ENCODE assay signal across 10 cellular contexts in the genomic region with DNA sequence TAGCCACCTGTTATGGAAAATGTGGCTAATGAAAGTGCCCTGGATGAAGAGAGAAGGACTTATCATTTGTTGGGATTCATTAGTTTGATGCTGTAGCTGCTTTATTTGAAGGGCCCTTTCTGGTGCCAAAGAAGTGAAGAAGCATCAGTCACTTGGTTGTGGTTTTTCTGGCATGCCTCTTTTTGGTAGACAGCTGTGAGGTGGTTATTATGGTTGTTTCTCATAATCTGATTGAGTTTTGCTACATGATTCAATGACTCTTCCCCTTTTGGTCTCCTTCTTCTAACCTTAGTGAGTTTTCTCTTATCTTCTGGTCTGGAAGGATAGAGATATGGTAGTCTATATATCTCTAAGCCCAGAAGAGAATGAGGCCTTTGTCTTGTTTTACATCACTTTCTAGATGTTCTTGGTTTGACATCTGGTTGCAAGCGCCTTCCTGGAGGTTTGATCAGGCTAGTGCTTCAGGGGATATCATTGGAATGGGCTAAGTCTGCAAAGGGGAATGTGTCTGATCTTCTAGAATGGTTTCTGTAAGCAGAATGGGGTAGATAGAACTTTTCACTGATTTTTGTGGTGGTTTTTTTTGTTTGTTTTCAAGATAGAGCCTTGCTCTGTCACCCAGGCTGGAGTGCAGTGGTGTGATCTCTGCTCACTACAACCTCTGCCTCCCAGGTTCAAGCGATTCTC. TPM values are rescaled to one million over a fixed set of nuclear protein-coding genes. Genes with fewer than 3 reads are reported as not detected.
DNase-seq lines count a peak whose midpoint lies in the region; ATAC-seq and TF ChIP-seq lines count a peak whose summit lies in the region.
"Had no signal": no experiment of that assay in that cellular context is flagged by ENCODE, and none has a peak within 500 bp of the region (broad histone marks: within the 10 kb centered on the region; RNA-seq: fewer than 3 reads in every experiment).

No MANE protein-coding gene starts in this region.

- no peak overlapping the region for H3K4me3 ChIP-seq in OCI-LY1 (ENCODE audit: low read depth, low read length, poor library complexity, severe bottlenecking)
- H3K4me3 ChIP-seq in ascending aorta = no peak overlapping the region
- no peak overlapping the region for H3K4me3 ChIP-seq in brain microvascular endothelial cell (ENCODE audit: low read depth, low read length)
- H3K4me3 ChIP-seq: dorsolateral prefrontal cortex had no signal

- H3K36me3 Mint-ChIP-seq in activated CD4-positive, alpha-beta T cell treated with anti-CD3 and anti-CD28 coated beads, Interleukin-2, amount 10 ng/mL, durations not matched to agents 7 days and 5 days (ENCODE audit: low read depth) = peaks cover 29% of the 10 kb centered on the region
- peaks cover 57% of the 10 kb centered on the region for H3K36me3 Mint-ChIP-seq in stimulated activated effector memory CD8-positive, alpha-beta T cell treated with anti-CD3 and anti-CD28 coated beads, Interleukin-12 subunit alpha, Interleukin-12 subunit beta, amount 100 ng/mL, for 72 hours

- H3K4me1 ChIP-seq in OCI-LY1 (ENCODE audit: insufficient read depth, low read length, severe bottlenecking) (peaks cover 66% of the 10 kb centered on the region), ascending aorta (peaks cover 15 to 85% of the 10 kb centered on the region in 2 donors)

- DNase-seq in activated CD4-positive, alpha-beta T cell treated with anti-CD3 and anti-CD28 coated beads, Interleukin-2, amount 10 ng/mL, durations not matched to agents 7 days and 5 days = peak; percentile 26
- DNase-seq in activated CD4-positive, alpha-beta T cell treated with anti-CD3 and anti-CD28 coated beads, Interleukin-2, amount 50 U/mL, for 48 hours = no peak
- DNase-seq in ascending aorta (ENCODE audit: low spot score in 2 of 2) = no peak
- DNase-seq in stimulated activated effector memory CD8-positive, alpha-beta T cell treated with anti-CD3 and anti-CD28 coated beads, Interleukin-12 subunit alpha, Interleukin-12 subunit beta, amount 100 ng/mL, for 72 hours (ENCODE audit: low spot score in 2 of 2) = no peak
- no peak for DNase-seq in globus pallidus (ENCODE audit: low spot score)
- DNase-seq in brain microvascular endothelial cell = no peak
- DNase-seq: dorsolateral prefrontal cortex; stimulated activated CD4-positive, alpha-beta T cell treated with anti-CD3 and anti-CD28 coated beads, Interleukin-4, amount 100 ng/mL, for 4 hours had no signal

- H3K9me3 Mint-ChIP-seq in activated CD4-positive, alpha-beta T cell treated with anti-CD3 and anti-CD28 coated beads, Interleukin-2, amount 10 ng/mL, durations not matched to agents 7 days and 5 days = no peaks in the 10 kb centered on the region
- H3K9me3 Mint-ChIP-seq in stimulated activated effector memory CD8-positive, alpha-beta T cell treated with anti-CD3 and anti-CD28 coated beads, Interleukin-12 subunit alpha, Interleukin-12 subunit beta, amount 100 ng/mL, for 72 hours = no peaks in the 10 kb centered on the region

- peak overlapping the region; percentile 27 for H3K27ac ChIP-seq in OCI-LY1 (ENCODE audit: low read depth, low read length, poor library complexity, severe bottlenecking)
- peak overlapping the region; percentile 41 to 70 for H3K27ac ChIP-seq in ascending aorta
- H3K27ac ChIP-seq in brain microvascular endothelial cell = no peak overlapping the region

- H3K27me3 Mint-ChIP-seq in activated CD4-positive, alpha-beta T cell treated with anti-CD3 and anti-CD28 coated beads, Interleukin-2, amount 10 ng/mL, durations not matched to agents 7 days and 5 days = no peaks in the 10 kb centered on the region

- H3K9ac ChIP-seq in OCI-LY1 (ENCODE audit: low read length) = no peak overlapping the region

- H3K4me3 Mint-ChIP-seq in activated CD4-positive, alpha-beta T cell treated with anti-CD3 and anti-CD28 coated beads, Interleukin-2, amount 10 ng/mL, durations not matched to agents 7 days and 5 days = no peak overlapping the region
- H3K4me3 Mint-ChIP-seq in stimulated activated effector memory CD8-positive, alpha-beta T cell treated with anti-CD3 and anti-CD28 coated beads, Interleukin-12 subunit alpha, Interleukin-12 subunit beta, amount 100 ng/mL, for 72 hours = peak overlapping the region; percentile 14

- H2AFZ ChIP-seq in OCI-LY1 (ENCODE audit: low read length) = no peak overlapping the region

- no peaks in the 10 kb centered on the region for H3K9me2 ChIP-seq in OCI-LY1 (ENCODE audit: low read depth, low read length)

- peak; percentile 92 for ATAC-seq in stimulated activated effector memory CD8-positive, alpha-beta T cell treated with anti-CD3 and anti-CD28 coated beads, Interleukin-12 subunit alpha, Interleukin-12 subunit beta, amount 100 ng/mL, for 72 hours
- ATAC-seq in GM18861 (IDR thresholded peaks at IDR 0.05; ENCODE audit: unreplicated experiment) = no peak

- H3K36me3 ChIP-seq in OCI-LY1 (ENCODE audit: insufficient read depth, low read length) (peaks cover 35% of the 10 kb centered on the region; the same call in 1 of the 2 replicates), ascending aorta (no peaks in the 10 kb centered on the region), brain microvascular endothelial cell (replicated peaks) (no peaks in the 10 kb centered on the region)

- CTCF ChIA-PET in activated CD4-positive, alpha-beta T cell treated with anti-CD3 and anti-CD28 coated beads, Interleukin-2, amount 10 ng/mL, durations not matched to agents 7 days and 5 days (lab: Charles Lee) = no interaction called here

- TF ChIP-seq CTCF in OCI-LY1 (IDR thresholded peaks at IDR 0.05; ENCODE audit: low read length) (no peak), ascending aorta (IDR thresholded peaks at IDR 0.05) (no peak), brain microvascular endothelial cell (IDR thresholded peaks at IDR 0.05; ENCODE audit: low read depth, low read length, missing control alignments) (no peak)

- peaks cover 86% of the 10 kb centered on the region for H3K4me1 Mint-ChIP-seq in activated CD4-positive, alpha-beta T cell treated with anti-CD3 and anti-CD28 coated beads, Interleukin-2, amount 10 ng/mL, durations not matched to agents 7 days and 5 days
- H3K4me1 Mint-ChIP-seq in stimulated activated effector memory CD8-positive, alpha-beta T cell treated with anti-CD3 and anti-CD28 coated beads, Interleukin-12 subunit alpha, Interleukin-12 subunit beta, amount 100 ng/mL, for 72 hours = peaks cover 80% of the 10 kb centered on the region

- intact Hi-C loops in ascending aorta (cut with DNase I) = loop anchor here (2.0 kb wide), 1 partner anchor 15 kb away; no protein-coding TSS in a partner anchor

- peak overlapping the region; percentile 49; the same call in 1 of the 2 replicates for H3K4me2 ChIP-seq in OCI-LY1 (ENCODE audit: low read length)

- H3K9me3 ChIP-seq in OCI-LY1 (ENCODE audit: low read length) (no peaks in the 10 kb centered on the region), ascending aorta (no peaks in the 10 kb centered on the region)

- 0 out of 2 replicates have a peak, but pooled peaks cover 2% of the 10 kb centered on the region for H4K20me1 ChIP-seq in OCI-LY1 (ENCODE audit: insufficient read depth, low read length)

- H3K79me2 ChIP-seq in OCI-LY1 (ENCODE audit: insufficient read depth, low read length) = peaks cover 97% of the 10 kb centered on the region

- no peaks in the 10 kb centered on the region for H3F3A ChIP-seq in OCI-LY1 (ENCODE audit: insufficient read depth, low read length)

- H3K27ac Mint-ChIP-seq in activated CD4-positive, alpha-beta T cell treated with anti-CD3 and anti-CD28 coated beads, Interleukin-2, amount 10 ng/mL, durations not matched to agents 7 days and 5 days = peak overlapping the region; percentile 63
- peak overlapping the region; percentile 1 for H3K27ac Mint-ChIP-seq in stimulated activated effector memory CD8-positive, alpha-beta T cell treated with anti-CD3 and anti-CD28 coated beads, Interleukin-12 subunit alpha, Interleukin-12 subunit beta, amount 100 ng/mL, for 72 hours

- POLR2A ChIA-PET in activated CD4-positive, alpha-beta T cell treated with anti-CD3 and anti-CD28 coated beads, Interleukin-2, amount 10 ng/mL, durations not matched to agents 7 days and 5 days (lab: Charles Lee) = no interaction called here

- in situ Hi-C loops in brain microvascular endothelial cell (cut with HindIII; ENCODE audit: low pct_ligation_motif_present, low sequenced_read_pairs) = no loop called here

- H3K27me3 ChIP-seq in OCI-LY1 (ENCODE audit: insufficient read depth, low read length) (no peaks in the 10 kb centered on the region), ascending aorta (no peaks in the 10 kb centered on the region), brain microvascular endothelial cell (replicated peaks) (no peaks in the 10 kb centered on the region)
- H3K27me3 ChIP-seq: dorsolateral prefrontal cortex had no signal

RNA-seq across cellular contexts. Expression of a gene that starts 26.0 kb away (rescaled TPM):
- total RNA-seq in activated CD4-positive, alpha-beta T cell treated with anti-CD3 and anti-CD28 coated beads, Interleukin-2, amount 10 ng/mL, durations not matched to agents 7 days and 5 days = 100 to 1,000 TPM; 120 TPM
- 104 TPM for total RNA-seq in ascending aorta
